16 cellular contexts compared by ENCODE assay signal in genomic region chr5:142722896-142723295, GRCh38. TPM values are rescaled to one million over a fixed set of nuclear protein-coding genes. Genes with fewer than 3 reads are reported as not detected.
DNase-seq lines count a peak whose midpoint lies in the region; ATAC-seq and TF ChIP-seq lines count a peak whose summit lies in the region.
"Had no signal": no experiment of that assay in that cellular context is flagged by ENCODE, and none has a peak within 500 bp of the region (broad histone marks: within the 10 kb centered on the region; RNA-seq: fewer than 3 reads in every experiment).

No MANE protein-coding gene starts in this region.

- intact Hi-C loops in breast epithelium (cut with DNase I; ENCODE audit: low total_unique reads) (no loop called here), body of pancreas (cut with DNase I) (no loop called here)

- no peak overlapping the region for H3K4me3 Mint-ChIP-seq in stimulated activated naive CD8-positive, alpha-beta T cell treated with anti-CD3 and anti-CD28 coated beads, Interleukin-15, amount 100 ng/mL, for 72 hours
- H3K4me3 Mint-ChIP-seq in T-helper 17 cell: no peak overlapping the region
- H3K4me3 Mint-ChIP-seq: CD4-positive, alpha-beta memory T cell; HFFc6 had no signal

- peak overlapping the region; percentile 39 to 50 for H3K27ac Mint-ChIP-seq in stimulated activated naive CD8-positive, alpha-beta T cell treated with anti-CD3 and anti-CD28 coated beads, Interleukin-15, amount 100 ng/mL, for 72 hours
- no peak overlapping the region for H3K27ac Mint-ChIP-seq in T-helper 17 cell
- H3K27ac Mint-ChIP-seq: CD4-positive, alpha-beta memory T cell; HFFc6 had no signal

- H3K9me3 Mint-ChIP-seq in stimulated activated naive CD8-positive, alpha-beta T cell treated with anti-CD3 and anti-CD28 coated beads, Interleukin-15, amount 100 ng/mL, for 72 hours: peaks cover 0 to 4% of the 10 kb centered on the region in 2 donors
- H3K9me3 Mint-ChIP-seq: CD4-positive, alpha-beta memory T cell; HFFc6 had no signal

- H3K36me3 Mint-ChIP-seq in T-helper 17 cell (ENCODE audit: low read depth): no peaks in the 10 kb centered on the region
- H3K36me3 Mint-ChIP-seq: CD4-positive, alpha-beta memory T cell had no signal

- peaks cover 6% of the 10 kb centered on the region for H3K27me3 Mint-ChIP-seq in stimulated activated naive CD8-positive, alpha-beta T cell treated with anti-CD3 and anti-CD28 coated beads, Interleukin-15, amount 100 ng/mL, for 72 hours
- peaks cover 30% of the 10 kb centered on the region for H3K27me3 Mint-ChIP-seq in T-helper 17 cell

- ATAC-seq in stimulated activated naive CD8-positive, alpha-beta T cell treated with anti-CD3 and anti-CD28 coated beads, Interleukin-15, amount 100 ng/mL, for 72 hours: no peak
- ATAC-seq in stimulated activated naive CD8-positive, alpha-beta T cell treated with anti-CD3 and anti-CD28 coated beads, Interleukin-15, Interleukin-2, amounts not matched to agents 100 U/mL and 50 U/mL, for 24 hours: no peak
- ATAC-seq in T-helper 17 cell (no peak), body of pancreas (no peak)

- H3K27ac ChIP-seq in breast epithelium (peak overlapping the region; percentile 71 to 76), body of pancreas (no peak overlapping the region)
- H3K27ac ChIP-seq: HL-60 had no signal

- H3K4me1 Mint-ChIP-seq in stimulated activated naive CD8-positive, alpha-beta T cell treated with anti-CD3 and anti-CD28 coated beads, Interleukin-15, amount 100 ng/mL, for 72 hours: no peaks in the 10 kb centered on the region
- no peaks in the 10 kb centered on the region for H3K4me1 Mint-ChIP-seq in T-helper 17 cell
- H3K4me1 Mint-ChIP-seq: CD4-positive, alpha-beta memory T cell had no signal

- H3K36me3 ChIP-seq in breast epithelium (no peaks in the 10 kb centered on the region), body of pancreas (replicated peaks in 1 of 2; ENCODE audit: insufficient read depth in 1 of 2, low read depth in 2 of 2) (no peaks in the 10 kb centered on the region)

- H3K4me3 ChIP-seq in breast epithelium: no peak overlapping the region
- no peak overlapping the region for H3K4me3 ChIP-seq in body of pancreas

- H3K27me3 ChIP-seq in breast epithelium: no peaks in the 10 kb centered on the region
- no peaks in the 10 kb centered on the region for H3K27me3 ChIP-seq in body of pancreas

- TF ChIP-seq POLR2A in breast epithelium (IDR thresholded peaks at IDR 0.05) (no peak), body of pancreas (IDR thresholded peaks at IDR 0.05) (no peak)

- H3K9me3 ChIP-seq in breast epithelium: no peaks in the 10 kb centered on the region
- no peaks in the 10 kb centered on the region for H3K9me3 ChIP-seq in T-helper 17 cell (ENCODE audit: control insufficient read depth, low read length, poor library complexity, severe bottlenecking)
- no peaks in the 10 kb centered on the region for H3K9me3 ChIP-seq in body of pancreas

- H3K4me1 ChIP-seq in breast epithelium: peaks cover 0 to 9% of the 10 kb centered on the region in 2 donors
- H3K4me1 ChIP-seq in body of pancreas: peaks cover 12% of the 10 kb centered on the region

- no peak for TF ChIP-seq CTCF in breast epithelium (IDR thresholded peaks at IDR 0.05)
- no peak for TF ChIP-seq CTCF in body of pancreas (IDR thresholded peaks at IDR 0.05)

- no peak for DNase-seq in stimulated activated naive CD8-positive, alpha-beta T cell treated with anti-CD3 and anti-CD28 coated beads, Interleukin-15, amount 100 ng/mL, for 72 hours
- no peak for DNase-seq in stimulated activated naive CD8-positive, alpha-beta T cell treated with anti-CD3 and anti-CD28 coated beads, Interleukin-15, Interleukin-2, amounts not matched to agents 100 U/mL and 50 U/mL, for 24 hours
- peak in 1 of 2 donors; percentile 52 for DNase-seq in breast epithelium (ENCODE audit: low spot score in 2 of 2)
- DNase-seq in midbrain (lab: John Stamatoyannopoulos, UW): peak; percentile 34
- no peak for DNase-seq in T-helper 17 cell
- no peak for DNase-seq in body of pancreas
- no peak for DNase-seq in D341Med (ENCODE audit: low spot score)
- DNase-seq: Calu3; CD4-positive, alpha-beta memory T cell; DMS79; HFFc6; NCI-H1092 treated with DMSO at 0.1 percent for 48 hours; NCI-H2081 treated with DMSO at 0.1 percent for 48 hours; NCI-H446 treated with DMSO at 0.1 percent for 48 hours; SHP77 treated with DMSO at 0.1 percent for 48 hours had no signal

- 76 to 79% methylated on average over 3 to 4 of the region's 4 CpGs for WGBS in body of pancreas, 2 donors

RNA-seq across cellular contexts. Expression of gene FGF1, which starts 37.0 kb away (rescaled TPM):
- 10 to 100 TPM in 1 of 3 donors, 1 to 10 TPM in 1, under 1 TPM in 1; 0.32 to 20.3 (median 6.6) TPM for total RNA-seq in breast epithelium
- not detected for total RNA-seq in T-helper 17 cell
- under 1 TPM in 1 of 2 donors, not detected in 1; 0.78 TPM for total RNA-seq in body of pancreas
- total RNA-seq: Calu3; CD4-positive, alpha-beta memory T cell had no signal

RNA-seq across cellular contexts. Expression of gene ARHGAP26, which starts 47.3 kb away (rescaled TPM):
- total RNA-seq in breast epithelium (10 to 100 TPM; 33.1 to 89.0 (median 56.4) TPM), T-helper 17 cell (10 to 100 TPM; 21.3 to 22.7 TPM), body of pancreas (10 to 100 TPM; 12.5 to 14.2 TPM)

Comparison
In these comparisons a context has a peak if more than half of its experiments do, and no peak if none do; other contexts are left out.
1. H3K27ac ChIP-seq: peak in breast epithelium (2 of 2); none in body of pancreas (0 of 4).